Comparison of ENCODE assay signal across 24 cellular contexts in the genomic region with DNA sequence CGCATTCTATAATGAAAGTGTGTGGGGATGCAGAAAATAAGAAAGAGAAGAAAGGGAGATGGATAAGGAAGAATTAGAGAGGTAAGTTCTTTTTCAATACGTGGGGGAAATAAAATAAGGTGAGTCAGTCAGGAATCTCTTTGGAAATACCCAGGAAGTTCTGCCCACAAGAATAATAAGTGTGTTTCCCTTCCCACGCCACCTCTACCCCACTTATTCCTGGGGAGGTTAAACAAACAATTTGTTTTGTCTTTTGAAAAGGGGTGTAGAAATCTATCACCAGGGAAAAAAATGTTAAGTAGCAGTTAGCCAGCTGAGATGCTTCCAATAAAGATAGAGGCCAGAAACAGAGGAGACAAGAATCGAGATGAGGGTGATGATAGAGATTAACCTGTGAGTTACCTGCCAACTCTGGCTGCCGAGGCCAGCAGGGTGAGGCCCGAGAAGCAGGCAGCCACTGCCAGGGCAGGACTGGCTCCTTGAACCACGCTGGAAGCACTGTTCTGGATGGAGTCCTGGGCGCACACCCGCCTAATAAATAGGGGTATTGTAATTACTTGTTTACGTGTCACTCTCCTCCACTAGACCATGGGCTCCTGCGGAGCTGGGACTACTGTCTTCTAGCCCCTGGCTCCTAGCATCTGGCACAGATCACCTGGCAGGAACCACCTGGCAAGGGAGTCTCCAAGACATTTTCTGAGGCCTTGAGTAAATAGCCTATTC.
A peak's percentile ranks its signal among the peaks of the same experiment; 100 is the strongest.
DNase-seq lines count a peak whose midpoint lies in the region; ATAC-seq and TF ChIP-seq lines count a peak whose summit lies in the region.
"Had no signal": no experiment of that assay in that cellular context is flagged by ENCODE, and none has a peak within 500 bp of the region (broad histone marks: within the 10 kb centered on the region; RNA-seq: fewer than 3 reads in every experiment).

No MANE protein-coding gene starts in this region.

- TF ChIP-seq CTCF in parathyroid adenoma (IDR thresholded peaks at IDR 0.05): no peak

- H3K4me1 ChIP-seq in parathyroid adenoma: peaks cover 14% of the 10 kb centered on the region
- H3K4me1 ChIP-seq in GM23248 (ENCODE audit: insufficient read depth): no peaks in the 10 kb centered on the region
- H3K4me1 ChIP-seq: spleen, transverse colon had no signal

- 33 to 34% methylated on average over 11 of the region's 11 CpGs for WGBS in GM23248 (ENCODE audit: low coverage in 1 of 2, low lambda C conversion rate in 2 of 2, missing lambda C conversion rate in 2 of 2), 2 experiments

- H3K27me3 ChIP-seq in parathyroid adenoma (ENCODE audit: control insufficient read depth, insufficient read depth, low read length) (no peaks in the 10 kb centered on the region), GM23248 (replicated peaks; ENCODE audit: insufficient read depth) (no peaks in the 10 kb centered on the region)
- H3K27me3 ChIP-seq: spleen, transverse colon had no signal

- H3K79me2 ChIP-seq in parathyroid adenoma (no peaks in the 10 kb centered on the region), GM23248 (ENCODE audit: insufficient read depth) (no peaks in the 10 kb centered on the region)

- H2AFZ ChIP-seq in parathyroid adenoma (peak overlapping the region; percentile 34), GM23248 (no peak overlapping the region)

- intact Hi-C loops in head of caudate nucleus (cut with DNase I): no loop called here

- no peaks in the 10 kb centered on the region for H4K20me1 ChIP-seq in GM23248 (ENCODE audit: insufficient read depth)

- H3K36me3 ChIP-seq in parathyroid adenoma (ENCODE audit: control insufficient read depth, insufficient read depth, low read length) (no peaks in the 10 kb centered on the region), GM23248 (ENCODE audit: low read depth) (no peaks in the 10 kb centered on the region)
- H3K36me3 ChIP-seq: spleen, transverse colon had no signal

- no peaks in the 10 kb centered on the region for H3K9me2 ChIP-seq in GM23248 (ENCODE audit: insufficient read depth)

- in situ Hi-C loops in GM23248 (cut with MboI): no loop called here

- no peaks in the 10 kb centered on the region for H3F3A ChIP-seq in GM23248 (ENCODE audit: insufficient read depth)

- H3K27ac ChIP-seq in parathyroid adenoma (no peak overlapping the region), GM23248 (no peak overlapping the region)
- H3K27ac ChIP-seq: spleen, transverse colon had no signal

- no peak overlapping the region for H3K9ac ChIP-seq in parathyroid adenoma
- no peak overlapping the region for H3K9ac ChIP-seq in GM23248

- no peaks in the 10 kb centered on the region for H3K9me3 ChIP-seq in parathyroid adenoma (ENCODE audit: control insufficient read depth, low read length)
- no peaks in the 10 kb centered on the region for H3K9me3 ChIP-seq in GM23248 (ENCODE audit: low read depth)
- H3K9me3 ChIP-seq: spleen, transverse colon had no signal

- peak; percentile 28 for DNase-seq in HT1080 (ENCODE audit: low read depth)
- peak; percentile 77 for DNase-seq in astrocyte of the hippocampus (ENCODE audit: low read depth, low spot score)
- DNase-seq in head of caudate nucleus: peak in 25 of 42 donors; percentile 3 to 53 (median 26)
- no peak for DNase-seq in GM23248
- DNase-seq in activated CD8-positive, alpha-beta memory T cell treated with anti-CD3 and anti-CD28 coated beads, Interleukin-2, amount 50 U/mL, for 4 hours: no peak
- DNase-seq in NCI-H1092 treated with DMSO at 0.1 percent for 48 hours (lab: John Stamatoyannopoulos, UW): no peak
- DNase-seq: activated CD4-positive, alpha-beta T cell treated with anti-CD3 and anti-CD28 coated beads for 36 hours; activated naive CD8-positive, alpha-beta T cell treated with anti-CD3 and anti-CD28 coated beads for 36 hours; CD4-positive, alpha-beta T cell; foreskin fibroblast; HCEC 1CT; left cardiac atrium; NCI-H1417 treated with DMSO at 0.1 percent for 48 hours; NCI-H2107; NCI-H526; nephron progenitor cell; SHP77 treated with DMSO at 0.1 percent for 48 hours; spleen; stimulated activated CD4-positive, alpha-beta T cell treated with anti-CD3 and anti-CD28 coated beads, Interleukin-4, amount 100 ng/mL, for 24 hours; transverse colon had no signal

- no peak for ATAC-seq in GM19467 (IDR thresholded peaks at IDR 0.05; ENCODE audit: unreplicated experiment)
- ATAC-seq: activated CD4-positive, alpha-beta T cell treated with anti-CD3 and anti-CD28 coated beads for 36 hours; activated T-helper 17 cell treated with anti-CD3 and anti-CD28 coated beads, Interleukin-2, amount 50 U/mL, for 72 hours; HepG2; left cardiac atrium had no signal

- H3K4me2 ChIP-seq in parathyroid adenoma (ENCODE audit: low read length): peak overlapping the region; percentile 35
- H3K4me2 ChIP-seq in GM23248 (ENCODE audit: unreplicated experiment): no peak overlapping the region

- H3K4me3 ChIP-seq in parathyroid adenoma (ENCODE audit: low read depth, low read length) (no peak overlapping the region), GM23248 (no peak overlapping the region)
- H3K4me3 ChIP-seq: spleen, transverse colon had no signal

Comparison
In these comparisons a context has a peak if more than half of its experiments do, and no peak if none do; other contexts are left out.
1. DNase-seq: peak in HT1080 (single experiment), astrocyte of the hippocampus (single experiment) and head of caudate nucleus (25 of 42); none in GM23248 (single experiment), activated CD8-positive, alpha-beta memory T cell treated with anti-CD3 and anti-CD28 coated beads, Interleukin-2, amount 50 U/mL, for 4 hours (single experiment) and NCI-H1092 treated with DMSO at 0.1 percent for 48 hours (single experiment).